ENCODE assay signal across 11 cellular contexts in the genomic region with DNA sequence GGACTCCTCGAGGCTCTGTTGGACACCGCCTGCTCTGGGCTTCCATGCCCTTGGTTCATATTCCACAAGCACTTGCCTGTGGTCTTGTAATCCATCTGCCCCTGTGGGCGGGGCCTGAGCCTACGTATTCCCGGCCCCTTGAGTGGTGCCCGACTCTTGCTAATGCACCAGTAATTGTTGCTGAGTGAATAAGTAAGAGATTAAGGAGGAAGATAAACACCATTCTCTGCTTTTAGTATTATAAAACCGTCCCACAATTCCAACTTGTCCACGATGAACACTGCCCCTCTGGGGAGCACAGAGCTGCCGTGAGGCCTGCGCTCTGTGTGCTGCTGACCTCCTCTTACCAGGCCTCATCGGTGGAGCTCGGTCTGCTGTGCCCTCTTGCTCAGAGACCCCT. TPM values are rescaled to one million over a fixed set of nuclear protein-coding genes. Genes with fewer than 3 reads are reported as not detected.
DNase-seq lines count a peak whose midpoint lies in the region; ATAC-seq and TF ChIP-seq lines count a peak whose summit lies in the region.
"Had no signal": no experiment of that assay in that cellular context is flagged by ENCODE, and none has a peak within 500 bp of the region (broad histone marks: within the 10 kb centered on the region; RNA-seq: fewer than 3 reads in every experiment).

No MANE protein-coding gene starts in this region.

- H3K4me1 ChIP-seq in hepatocyte (ENCODE audit: insufficient read depth), result peaks cover 34% of the 10 kb centered on the region
- H3K4me1 ChIP-seq in spleen, result peaks cover 0 to 26% (median 2%) of the 10 kb centered on the region in 6 donors

- no peaks in the 10 kb centered on the region for H3K9me2 ChIP-seq in hepatocyte (replicated peaks; ENCODE audit: insufficient read depth)

- WGBS in hepatocyte (ENCODE audit: low lambda C conversion rate, missing lambda C conversion rate), result 56% methylated on average over 12 of the region's 12 CpGs
- WGBS in spleen, 5 donors, result 89 to 94% (median 90%) methylated on average over 12 of the region's 12 CpGs

- no peaks in the 10 kb centered on the region for H3K79me2 ChIP-seq in hepatocyte

- H3K36me3 ChIP-seq in hepatocyte (replicated peaks; ENCODE audit: insufficient read depth, low read depth) (no peaks in the 10 kb centered on the region), spleen (peaks cover 0 to 23% (median 0%) of the 10 kb centered on the region in 6 donors)

- POLR2A ChIA-PET in HEK293T (lab: Yijun Ruan, JAX), result no interaction called here

- CTCF ChIA-PET in HEK293T (lab: Yijun Ruan, JAX), result interaction anchor here (0.6 kb wide), 1 partner anchor 135 kb away, joined by 3 read pairs; no protein-coding TSS in a partner anchor

- H4K20me1 ChIP-seq in hepatocyte (ENCODE audit: insufficient read depth, poor library complexity, severe bottlenecking), result no peaks in the 10 kb centered on the region

- DNase-seq in HEK293T (ENCODE audit: extremely low spot score), result peak; percentile 38
- DNase-seq in SK-N-DZ (ENCODE audit: low spot score), result peak; percentile 96
- DNase-seq in hepatocyte (ENCODE audit: low spot score), result peak; percentile 53
- peak; percentile 46 for DNase-seq in spleen
- DNase-seq in NCI-H69 (lab: John Stamatoyannopoulos, UW), result no peak
- no peak for DNase-seq in hypothalamus (lab: John Stamatoyannopoulos, UW)
- DNase-seq in stimulated activated CD4-positive, alpha-beta T cell treated with anti-CD3 and anti-CD28 coated beads, Interleukin-15, amount 100 ng/mL, for 24 hours, result no peak
- DNase-seq: foreskin keratinocyte, NCI-H2029 treated with DMSO at 0.1 percent for 48 hours had no signal

- TF ChIP-seq CTCF in hepatocyte (IDR thresholded peaks at IDR 0.05; ENCODE audit: poor library complexity) (no peak), spleen (IDR thresholded peaks at IDR 0.05 in 8 of 11, conservative IDR thresholded peaks at IDR 0.05 in 3 of 11) (no peak)

- peak overlapping the region; percentile 77 for H3K27ac ChIP-seq in hepatocyte
- peak overlapping the region in 2 of 8 donors; percentile 57 to 69 for H3K27ac ChIP-seq in spleen
- H3K27ac ChIP-seq: foreskin keratinocyte had no signal

- no peaks in the 10 kb centered on the region for H3K9me3 ChIP-seq in hepatocyte (ENCODE audit: low read depth)
- no peaks in the 10 kb centered on the region for H3K9me3 ChIP-seq in spleen

- no peak for TF ChIP-seq POLR2A in spleen (IDR thresholded peaks at IDR 0.05)

- intact Hi-C loops in spleen (cut with DNase I; ENCODE audit: low total_unique reads), result no loop called here

- no peaks in the 10 kb centered on the region for H3K27me3 ChIP-seq in hepatocyte
- H3K27me3 ChIP-seq in spleen (replicated peaks in 1 of 7), result no peaks in the 10 kb centered on the region
- H3K27me3 ChIP-seq: foreskin keratinocyte had no signal

- no peak overlapping the region for H3K4me2 ChIP-seq in hepatocyte

- H2AFZ ChIP-seq in hepatocyte, result no peak overlapping the region

- no peak for ATAC-seq in GM19467 (IDR thresholded peaks at IDR 0.05; ENCODE audit: unreplicated experiment)
- ATAC-seq: activated naive CD4-positive, alpha-beta T cell treated with anti-CD3 and anti-CD28 coated beads, Interleukin-2, amount 50 U/mL, for 72 hours; foreskin keratinocyte had no signal

- H3K4me3 ChIP-seq in hepatocyte (no peak overlapping the region), spleen (no peak overlapping the region)

TF ChIP-seq in HEK293T, 16 proteins besides CTCF, POLR2A, EP300 and RAD21:
- TF ChIP-seq BHLHE40 (IDR thresholded peaks at IDR 0.05; ENCODE audit: borderline replicate concordance) (no peak), TARDBP (IDR thresholded peaks at IDR 0.05) (no peak), LEF1 (IDR thresholded peaks at IDR 0.05; ENCODE audit: borderline replicate concordance) (no peak), FOXM1 (IDR thresholded peaks at IDR 0.05; ENCODE audit: borderline replicate concordance) (no peak), ELF4 (IDR thresholded peaks at IDR 0.05) (no peak), SP1 (IDR thresholded peaks at IDR 0.05) (no peak), ZNF384 (IDR thresholded peaks at IDR 0.05) (no peak), CTBP1 (IDR thresholded peaks at IDR 0.05; ENCODE audit: borderline replicate concordance) (no peak), SUZ12 (IDR thresholded peaks at IDR 0.05) (no peak), ARNT (IDR thresholded peaks at IDR 0.05) (no peak)

RNA-seq across cellular contexts. Expression of a gene that starts 50.3 kb away (rescaled TPM):
- polyA plus RNA-seq in SK-N-DZ (2014; cell fraction: cytosol; rRNA removed), result 1.8 and 2.1 TPM in 2 replicates
- polyA plus RNA-seq in SK-N-DZ (2014; cell fraction: nucleus; rRNA removed), result 1.2 and 3.2 TPM in 2 replicates
- 55.6 and 56.0 TPM in 2 replicates for total RNA-seq in hepatocyte
- 36.8 and 55.8 TPM in 2 replicates for polyA plus RNA-seq in hepatocyte
- 10 to 100 TPM; 18.6 to 50.8 (median 36.4) TPM for total RNA-seq in spleen
- 1 to 10 TPM; 1.9 to 4.6 (median 2.2) TPM for polyA plus RNA-seq in spleen

Comparison
In these comparisons a context has a peak if more than half of its experiments do, and no peak if none do; other contexts are left out.
1. DNase-seq: peak in HEK293T (single experiment), SK-N-DZ (single experiment), hepatocyte (single experiment) and spleen (single experiment); none in NCI-H69 (single experiment), hypothalamus (0 of 51) and stimulated activated CD4-positive, alpha-beta T cell treated with anti-CD3 and anti-CD28 coated beads, Interleukin-15, amount 100 ng/mL, for 24 hours (single experiment).